ENCODE assay signal across 8 cellular contexts in genomic region chr1:15501208-15502032, GRCh38. TPM values are rescaled to one million over a fixed set of nuclear protein-coding genes. Genes with fewer than 3 reads are reported as not detected.
A peak's percentile ranks its signal among the peaks of the same experiment; 100 is the strongest.
DNase-seq lines count a peak whose midpoint lies in the region; ATAC-seq, FAIRE-seq and TF ChIP-seq lines count a peak whose summit lies in the region.

No MANE protein-coding gene starts in this region.

- H3K4me2 ChIP-seq in mesenchymal stem cell (ENCODE audit: low read length, poor library complexity, severe bottlenecking), result no peak overlapping the region

- H3K23ac ChIP-seq in mesenchymal stem cell (ENCODE audit: low read length in 2 of 2), result no peak overlapping the region

- no peak overlapping the region for H2BK12ac ChIP-seq in mesenchymal stem cell (ENCODE audit: low read length in 2 of 2)

- no peak overlapping the region for H3K14ac ChIP-seq in mesenchymal stem cell (ENCODE audit: low read length in 2 of 2)

- H3K18ac ChIP-seq in mesenchymal stem cell (ENCODE audit: low read depth in 1 of 2, low read length in 2 of 2), result no peak overlapping the region

- H3K79me1 ChIP-seq in mesenchymal stem cell (replicated peaks; ENCODE audit: low read length, poor library complexity, severe bottlenecking), result peaks cover under 1% of the 10 kb centered on the region

- POLR2A ChIA-PET in activated CD4-positive, alpha-beta T cell treated with anti-CD3 and anti-CD28 coated beads for 36 hours (lab: Charles Lee), result no interaction called here

- no peak for TF ChIP-seq EP300 in stomach (IDR thresholded peaks at IDR 0.05)

- peaks cover 13% of the 10 kb centered on the region for H3K4me1 ChIP-seq in mesenchymal stem cell (ENCODE audit: control insufficient read depth, insufficient read depth, low read depth, low read length)
- H3K4me1 ChIP-seq in stomach, result peaks cover 0 to 6% (median 0%) of the 10 kb centered on the region in 4 donors

- no peaks in the 10 kb centered on the region for H3K27me3 ChIP-seq in mesenchymal stem cell (ENCODE audit: control insufficient read depth in 1 of 2, insufficient read depth in 1 of 2, low read length in 2 of 2)
- no peaks in the 10 kb centered on the region for H3K27me3 ChIP-seq in stomach

- no peak overlapping the region for H3K4me3 Mint-ChIP-seq in activated CD4-positive, alpha-beta T cell treated with anti-CD3 and anti-CD28 coated beads for 36 hours

- no peaks in the 10 kb centered on the region for H3K27me3 Mint-ChIP-seq in activated CD4-positive, alpha-beta T cell treated with anti-CD3 and anti-CD28 coated beads for 36 hours

- TF ChIP-seq POLR2A in stomach (IDR thresholded peaks at IDR 0.05), result no peak

- no peak overlapping the region for H2BK120ac ChIP-seq in mesenchymal stem cell (ENCODE audit: low read depth, low read length)

- H3K9me3 ChIP-seq in mesenchymal stem cell (ENCODE audit: control insufficient read depth, low read length), result no peaks in the 10 kb centered on the region
- no peaks in the 10 kb centered on the region for H3K9me3 ChIP-seq in stomach

- no peak overlapping the region for H3K27ac Mint-ChIP-seq in activated CD4-positive, alpha-beta T cell treated with anti-CD3 and anti-CD28 coated beads for 36 hours

- in situ Hi-C loops in ACHN (cut with HindIII; ENCODE audit: low pct_ligation_motif_present, low pct_unique_long_range_greater_than_20kb, low sequenced_read_pairs), result no loop called here

- H4K8ac ChIP-seq in mesenchymal stem cell (ENCODE audit: low read length), result no peak overlapping the region

- no peaks in the 10 kb centered on the region for H3K4me1 Mint-ChIP-seq in activated CD4-positive, alpha-beta T cell treated with anti-CD3 and anti-CD28 coated beads for 36 hours

- H4K91ac ChIP-seq in mesenchymal stem cell (ENCODE audit: low read length), result no peak overlapping the region

- H2BK5ac ChIP-seq in mesenchymal stem cell (ENCODE audit: low read depth, low read length, poor library complexity, severe bottlenecking), result no peak overlapping the region

- intact Hi-C loops in activated CD4-positive, alpha-beta T cell treated with anti-CD3 and anti-CD28 coated beads for 36 hours (cut with DNase I, micrococcal nuclease), result loop anchor here in 1 of 2 experiments (2.0 kb wide), 1 partner anchor 177 kb away; no protein-coding TSS in a partner anchor
- intact Hi-C loops in stomach (cut with DNase I; ENCODE audit: low total_unique reads), result loop anchor here (10.0 kb wide), 1 partner anchor 177 kb away; no protein-coding TSS in a partner anchor

- ATAC-seq in activated CD4-positive, alpha-beta T cell treated with anti-CD3 and anti-CD28 coated beads for 36 hours, result peak; percentile 85
- no peak for ATAC-seq in GM21367 (IDR thresholded peaks at IDR 0.05; ENCODE audit: unreplicated experiment)

- 63% methylated on average over 17 of the region's 17 CpGs for WGBS in mesenchymal stem cell
- WGBS in stomach, 5 donors, result 54 to 59% (median 57%) methylated on average over 17 of the region's 17 CpGs

- H3K36me3 ChIP-seq in mesenchymal stem cell (ENCODE audit: control insufficient read depth in 1 of 2, insufficient read depth in 2 of 2, low read depth in 1 of 2, low read length in 2 of 2) (peaks cover 25 to 30% of the 10 kb centered on the region in 2 experiments), stomach (peaks cover 12 to 76% (median 71%) of the 10 kb centered on the region in 4 donors)

- FAIRE-seq in GM19239 (lab: Jason Lieb, UNC), result peak; percentile 71

- TF ChIP-seq CTCF in stomach (IDR thresholded peaks at IDR 0.05), result peak in 5 of 7 experiments; percentile 53 to 65 (median 58)

- H2AK5ac ChIP-seq in mesenchymal stem cell (ENCODE audit: low read length, severe bottlenecking), result no peak overlapping the region

- no peak overlapping the region for H3K9ac ChIP-seq in mesenchymal stem cell (ENCODE audit: low read length)

- H2AFZ ChIP-seq in mesenchymal stem cell (ENCODE audit: low read depth, low read length), result no peak overlapping the region

- H3K4ac ChIP-seq in mesenchymal stem cell (ENCODE audit: low read depth in 1 of 2, low read length in 2 of 2), result no peak overlapping the region

- no peak overlapping the region for H2BK15ac ChIP-seq in mesenchymal stem cell (ENCODE audit: low read depth, poor library complexity, severe bottlenecking)

- H3K4me3 ChIP-seq in mesenchymal stem cell (ENCODE audit: insufficient read depth in 1 of 2, low read depth in 1 of 2, low read length in 2 of 2), result no peak overlapping the region
- H3K4me3 ChIP-seq in stomach, result no peak overlapping the region

- no peaks in the 10 kb centered on the region for H3K9me3 Mint-ChIP-seq in activated CD4-positive, alpha-beta T cell treated with anti-CD3 and anti-CD28 coated beads for 36 hours (ENCODE audit: low read depth)

- H3K27ac ChIP-seq in mesenchymal stem cell (ENCODE audit: low read length, poor library complexity, severe bottlenecking) (no peak overlapping the region), stomach (no peak overlapping the region)

- CTCF ChIA-PET in activated CD4-positive, alpha-beta T cell treated with anti-CD3 and anti-CD28 coated beads for 36 hours (lab: Charles Lee), result interaction anchor here (0.7 to 1.0 kb wide), 2 partner anchors 13 to 15 kb away, joined by 3 read pairs; no protein-coding TSS in a partner anchor

- DNase-seq in ACHN (peak; percentile 50), GM19239 (ENCODE audit: insufficient read length, low spot score) (peak; percentile 67), NCI-H226 (peak; percentile 20), mesenchymal stem cell (peak; percentile 57), stomach (peak; percentile 79)
- DNase-seq in activated CD4-positive, alpha-beta T cell treated with anti-CD3 and anti-CD28 coated beads for 36 hours, result peak; percentile 83
- DNase-seq in effector CD8-positive, alpha-beta T cell (lab: John Stamatoyannopoulos, UW), result peak; percentile 4

- H3K36me3 Mint-ChIP-seq in activated CD4-positive, alpha-beta T cell treated with anti-CD3 and anti-CD28 coated beads for 36 hours (ENCODE audit: low read depth), result peaks cover 4% of the 10 kb centered on the region

RNA-seq across cellular contexts. Expression of gene CASP9, which starts 22.6 kb away (rescaled TPM):
- 1 to 10 TPM; 7.6 to 9.6 TPM for total RNA-seq in activated CD4-positive, alpha-beta T cell treated with anti-CD3 and anti-CD28 coated beads for 36 hours
- polyA plus RNA-seq in mesenchymal stem cell (2013, experiment 1 of 2), result 5.6 TPM
- polyA plus RNA-seq in mesenchymal stem cell (2013, experiment 2 of 2), result 5.3 TPM
- total RNA-seq in stomach, result 100 to 1,000 TPM in 1 of 5 donors, 10 to 100 TPM in 2, 1 to 10 TPM in 2; 8.3 to 125 (median 23.9) TPM
- polyA plus RNA-seq in stomach, result 10 to 100 TPM in 2 of 3 donors, 1 to 10 TPM in 1; 9.5 to 16.6 (median 16.0) TPM

RNA-seq across cellular contexts. Expression of gene DNAJC16, which starts 25.2 kb away (rescaled TPM):
- total RNA-seq in activated CD4-positive, alpha-beta T cell treated with anti-CD3 and anti-CD28 coated beads for 36 hours, result 10 to 100 TPM; 10.9 to 14.1 TPM
- 12.3 TPM for polyA plus RNA-seq in mesenchymal stem cell (2013, experiment 1 of 2)
- 12.0 TPM for polyA plus RNA-seq in mesenchymal stem cell (2013, experiment 2 of 2)
- total RNA-seq in stomach, result 10 to 100 TPM in 4 of 5 donors, 1 to 10 TPM in 1; 2.9 to 26.4 (median 21.7) TPM
- 1 to 10 TPM; 1.8 to 3.8 (median 2.6) TPM for polyA plus RNA-seq in stomach

RNA-seq across cellular contexts. Expression of gene CELA2B, which starts 25.5 kb away (rescaled TPM):
- total RNA-seq in activated CD4-positive, alpha-beta T cell treated with anti-CD3 and anti-CD28 coated beads for 36 hours, result not detected
- polyA plus RNA-seq in mesenchymal stem cell (2013, experiment 1 of 2), result not detected
- not detected for polyA plus RNA-seq in mesenchymal stem cell (2013, experiment 2 of 2)
- not detected for total RNA-seq in stomach
- polyA plus RNA-seq in stomach, result not detected

RNA-seq across cellular contexts. Expression of gene CELA2A, which starts 44.9 kb away (rescaled TPM):
- not detected for total RNA-seq in activated CD4-positive, alpha-beta T cell treated with anti-CD3 and anti-CD28 coated beads for 36 hours
- polyA plus RNA-seq in mesenchymal stem cell (2013, experiment 1 of 2), result not detected
- polyA plus RNA-seq in mesenchymal stem cell (2013, experiment 2 of 2), result not detected
- under 1 TPM in 1 of 5 donors, not detected in 4; 0.55 TPM for total RNA-seq in stomach
- 1 to 10 TPM in 2 of 3 donors, under 1 TPM in 1; 0.43 to 3.1 (median 1.6) TPM for polyA plus RNA-seq in stomach

Comparison
In these comparisons a context has a peak if more than half of its experiments do, and no peak if none do; other contexts are left out.
1. DNase-seq: peak in every context shown above with its lines; median percentile 83 in activated CD4-positive, alpha-beta T cell treated with anti-CD3 and anti-CD28 coated beads for 36 hours; 79 in stomach; 67 in GM19239; 57 in mesenchymal stem cell; 50 in ACHN; 20 in NCI-H226; 4 in effector CD8-positive, alpha-beta T cell.